ENCODE assay signal across 8 cellular contexts in the genomic region with DNA sequence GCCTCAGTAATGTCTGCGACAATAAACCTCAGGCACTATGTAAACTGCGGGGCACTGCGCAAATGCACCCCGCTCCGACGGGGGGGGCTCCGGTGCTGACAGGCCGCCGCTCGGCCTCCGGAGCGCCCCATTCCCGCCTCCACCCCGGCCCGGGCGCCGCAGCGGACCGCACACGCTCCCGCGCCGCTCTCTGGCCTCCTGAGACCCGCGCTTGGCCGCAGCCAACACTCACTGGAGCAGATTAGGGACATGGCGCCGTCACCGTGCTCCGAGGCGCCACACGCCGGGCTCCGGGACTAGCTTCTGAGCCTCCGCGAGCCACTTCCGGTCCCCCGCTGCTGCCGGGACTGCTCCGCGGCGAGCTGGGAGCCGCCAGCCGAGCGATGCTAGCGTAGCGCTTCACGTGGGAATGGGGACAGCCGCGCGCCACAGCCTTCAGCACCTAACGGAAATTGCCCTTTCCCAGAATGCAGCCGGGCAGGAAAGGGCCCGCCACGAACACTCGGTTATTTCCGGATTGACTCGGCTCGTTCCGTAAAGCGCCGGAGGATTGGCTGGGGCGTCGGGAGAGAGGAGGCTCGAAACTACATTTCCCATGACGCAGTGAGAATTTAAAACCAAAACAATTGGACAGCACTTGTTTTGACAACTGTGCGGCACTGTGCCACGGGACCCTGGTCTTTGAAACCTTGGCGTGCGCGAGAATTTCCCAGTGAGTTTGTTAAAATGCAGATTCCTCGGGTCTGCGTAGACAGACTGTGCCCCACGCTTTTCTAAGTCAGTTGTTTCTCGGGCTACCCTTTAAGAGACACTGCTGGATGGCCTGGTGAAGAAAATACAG. TPM values are rescaled to one million over a fixed set of nuclear protein-coding genes. Genes with fewer than 3 reads are reported as not detected.
A peak's percentile ranks its signal among the peaks of the same experiment; 100 is the strongest.
DNase-seq lines count a peak whose midpoint lies in the region; ATAC-seq and TF ChIP-seq lines count a peak whose summit lies in the region.

A gene (minus strand): TSS at position 454 of the 841 bp plus-strand sequence. CDS start 203 bp downstream, at position 251.

- H3K4me3 ChIP-seq in trophoblast cell (ENCODE audit: low read depth, low read length) (peak within 1 kb of the TSS; percentile 95), transverse colon (peak within 1 kb of the TSS; percentile 66 to 89 (median 85))

- no peak for TF ChIP-seq CTCF in transverse colon (IDR thresholded peaks at IDR 0.05)

- peak within 1 kb of the TSS; percentile 45 for H2BK120ac ChIP-seq in trophoblast cell (ENCODE audit: insufficient read depth, low read length, poor library complexity)

- H3K27ac ChIP-seq in trophoblast cell (ENCODE audit: low read depth, low read length) (peak within 1 kb of the TSS; percentile 81), transverse colon (peak within 1 kb of the TSS; percentile 96 to 99 (median 98))

- peak within 1 kb of the TSS; percentile 57 for H3K18ac ChIP-seq in trophoblast cell (ENCODE audit: low read length)

- H2AK5ac ChIP-seq in trophoblast cell (ENCODE audit: low read length): peak within 1 kb of the TSS; percentile 13

- peak within 1 kb of the TSS; percentile 86 for H3K4ac ChIP-seq in trophoblast cell (ENCODE audit: low read depth, low read length)

- peak within 1 kb of the TSS; percentile 98 for H3K4me2 ChIP-seq in trophoblast cell (ENCODE audit: low read length)

- H2BK5ac ChIP-seq in trophoblast cell (ENCODE audit: low read depth, low read length, poor library complexity): peak within 1 kb of the TSS; percentile 37

- peaks cover 4% of the 10 kb centered on the region for H3K79me1 ChIP-seq in trophoblast cell (ENCODE audit: low read length)

- H3K4me1 ChIP-seq in trophoblast cell (ENCODE audit: control insufficient read depth in 1 of 2, insufficient read depth in 2 of 2, low read length in 2 of 2): peaks cover 2 to 4% of the 10 kb centered on the region in 2 experiments
- peaks cover 9 to 31% (median 20%) of the 10 kb centered on the region in 4 donors for H3K4me1 ChIP-seq in transverse colon

- H3K36me3 ChIP-seq in trophoblast cell (ENCODE audit: control insufficient read depth in 1 of 2, insufficient read depth in 2 of 2, low read length in 2 of 2): peaks cover 16 to 23% of the 10 kb centered on the region in 2 experiments
- H3K36me3 ChIP-seq in transverse colon: peaks cover 0 to 11% (median 3%) of the 10 kb centered on the region in 4 donors

- no peaks in the 10 kb centered on the region for H3K9me3 ChIP-seq in trophoblast cell (ENCODE audit: insufficient read depth, low read depth, low read length)
- no peaks in the 10 kb centered on the region for H3K9me3 ChIP-seq in transverse colon

- H4K12ac ChIP-seq in trophoblast cell (ENCODE audit: low read depth, low read length): peak within 1 kb of the TSS; percentile 73

- in situ Hi-C loops in transverse colon (cut with MboI; ENCODE audit: low pct_ligation_motif_present in 1 of 4, low pct_unique_long_range_greater_than_20kb in 1 of 4, low sequenced_read_pairs in 3 of 4): no loop called here

- peak within 1 kb of the TSS; percentile 69 for H2AFZ ChIP-seq in trophoblast cell (ENCODE audit: insufficient read depth, low read length, poor library complexity)

- H3K14ac ChIP-seq in trophoblast cell (ENCODE audit: low read length): peak within 1 kb of the TSS; percentile 91

- H3K23ac ChIP-seq in trophoblast cell (ENCODE audit: low read length): no peak within 1 kb of the TSS

- peak within 1 kb of the TSS; percentile 81 for H4K8ac ChIP-seq in trophoblast cell (ENCODE audit: low read depth, low read length)

- peak; percentile 78 for ATAC-seq in HG02759 (IDR thresholded peaks at IDR 0.05; ENCODE audit: unreplicated experiment)
- ATAC-seq in Right ventricle myocardium superior (ENCODE audit: poor library complexity): peak; percentile 98

- peak within 1 kb of the TSS; percentile 85 for H3K9ac ChIP-seq in trophoblast cell (ENCODE audit: low read length)

- H3K79me2 ChIP-seq in trophoblast cell (ENCODE audit: control insufficient read depth, insufficient read depth, low read length, poor library complexity): peaks cover 8% of the 10 kb centered on the region

- H2BK12ac ChIP-seq in trophoblast cell (ENCODE audit: low read length): no peak within 1 kb of the TSS

- DNase-seq in NCI-H1417 (lab: John Stamatoyannopoulos, UW) (peak; percentile 97 to 99 (median 98)), SW 1271 (lab: John Stamatoyannopoulos, UW) (peak; percentile 92 to 96), Right ventricle myocardium superior (peak; percentile 98), trophoblast cell (peak; percentile 98 to 100), transverse colon (peak; percentile 99)
- DNase-seq in activated naive CD8-positive, alpha-beta T cell treated with anti-CD3 and anti-CD28 coated beads, Interleukin-2, amount 50 U/mL, for 16 hours (ENCODE audit: low read depth, low spot score): peak; percentile 95

- intact Hi-C loops in Right ventricle myocardium superior (cut with DNase I) (no loop called here), transverse colon (cut with DNase I; ENCODE audit: low total_unique reads) (no loop called here)

- TF ChIP-seq POLR2A in GM10847 (IDR thresholded peaks at IDR 0.05; ENCODE audit: extremely low read depth, insufficient read length): peak; percentile 86
- peak; percentile 82 for TF ChIP-seq POLR2A in transverse colon (IDR thresholded peaks at IDR 0.05)

- WGBS in trophoblast cell (ENCODE audit: extremely low coverage, insufficient coverage, insufficient read length): no CpG with 5 or more reads among the region's 75 CpGs
- 1% methylated on average over 65 of the region's 75 CpGs; no CpG with 5 or more reads in 1 of the 2 donors for WGBS in transverse colon (ENCODE audit: low coverage in 1 of 2), 2 donors

- H4K91ac ChIP-seq in trophoblast cell (ENCODE audit: low read depth, low read length): peak within 1 kb of the TSS; percentile 79

- no peak for TF ChIP-seq EP300 in transverse colon (IDR thresholded peaks at IDR 0.05; ENCODE audit: low read depth)

- no peaks in the 10 kb centered on the region for H3K27me3 ChIP-seq in trophoblast cell (ENCODE audit: insufficient read depth, low read length)
- no peaks in the 10 kb centered on the region for H3K27me3 ChIP-seq in transverse colon

RNA-seq across cellular contexts. Expression of the gene that starts here (rescaled TPM):
- total RNA-seq in Right ventricle myocardium superior (34.0 TPM), transverse colon (10 to 100 TPM; 15.5 to 70.3 (median 42.8) TPM)
- 53.1 and 54.3 TPM in 2 replicates for polyA plus RNA-seq in trophoblast cell (2013)

Comparison
In these comparisons a context has a peak if more than half of its experiments do, and no peak if none do; other contexts are left out.
1. Peak in every context shown above with its lines: DNase-seq, ATAC-seq, H3K4me3 ChIP-seq and H3K27ac ChIP-seq.